Comparison of ENCODE assay signal across 20 cellular contexts in the genomic region with DNA sequence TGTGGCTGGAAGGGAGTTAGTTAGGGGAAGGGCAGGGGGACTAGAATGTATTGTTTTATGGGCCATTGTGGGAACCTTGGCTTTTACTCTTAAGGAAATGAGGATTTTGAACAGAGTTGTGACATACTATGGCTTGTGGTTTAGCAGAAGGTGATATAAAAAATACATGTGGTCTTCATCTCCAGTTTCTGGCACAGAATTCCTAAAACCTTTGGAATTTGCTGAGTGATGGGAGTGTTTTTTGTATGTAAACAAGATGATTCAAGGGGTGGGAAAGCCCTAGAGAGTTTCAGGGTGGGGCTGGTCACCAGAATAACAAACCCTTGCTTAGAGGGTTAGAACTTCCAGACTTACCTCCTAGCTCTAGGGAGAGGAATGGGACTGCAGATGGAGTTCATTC.
A peak's percentile ranks its signal among the peaks of the same experiment; 100 is the strongest.
DNase-seq lines count a peak whose midpoint lies in the region; ATAC-seq, FAIRE-seq and TF ChIP-seq lines count a peak whose summit lies in the region.
"Had no signal": no experiment of that assay in that cellular context is flagged by ENCODE, and none has a peak within 500 bp of the region (broad histone marks: within the 10 kb centered on the region; RNA-seq: fewer than 3 reads in every experiment).

No MANE protein-coding gene starts in this region.

- no peaks in the 10 kb centered on the region for H3K36me3 ChIP-seq in bronchial epithelial cell (ENCODE audit: control insufficient read depth, insufficient read depth, low read length)
- no peaks in the 10 kb centered on the region for H3K36me3 ChIP-seq in mesenchymal stem cell (ENCODE audit: control insufficient read depth in 1 of 2, insufficient read depth in 2 of 2, low read depth in 1 of 2, low read length in 2 of 2)
- H3K36me3 ChIP-seq: ovary, Peyer's patch, tibial artery had no signal

- H3K18ac ChIP-seq in mesenchymal stem cell (ENCODE audit: low read depth in 1 of 2, low read length in 2 of 2): no peak overlapping the region

- H3K27me3 ChIP-seq in bronchial epithelial cell (ENCODE audit: control insufficient read depth, insufficient read depth, low read length) (no peaks in the 10 kb centered on the region), mesenchymal stem cell (ENCODE audit: control insufficient read depth in 1 of 2, insufficient read depth in 1 of 2, low read length in 2 of 2) (no peaks in the 10 kb centered on the region)
- H3K27me3 ChIP-seq: dorsolateral prefrontal cortex, ovary, Peyer's patch, tibial artery had no signal

- no peak overlapping the region for H4K91ac ChIP-seq in mesenchymal stem cell (ENCODE audit: low read length)

- H3K9ac ChIP-seq in mesenchymal stem cell (ENCODE audit: low read length): no peak overlapping the region

- H4K8ac ChIP-seq in mesenchymal stem cell (ENCODE audit: low read length): no peak overlapping the region

- no peak overlapping the region for H3K4me2 ChIP-seq in mesenchymal stem cell (ENCODE audit: low read length, poor library complexity, severe bottlenecking)

- no peak overlapping the region for H2AFZ ChIP-seq in mesenchymal stem cell (ENCODE audit: low read depth, low read length)

- no peak overlapping the region for H2BK5ac ChIP-seq in mesenchymal stem cell (ENCODE audit: low read depth, low read length, poor library complexity, severe bottlenecking)

- no peaks in the 10 kb centered on the region for H3K79me1 ChIP-seq in mesenchymal stem cell (replicated peaks; ENCODE audit: low read length, poor library complexity, severe bottlenecking)

- DNase-seq in EH (ENCODE audit: low read depth) (peak; percentile 37), MV-4-11 (lab: John Stamatoyannopoulos, UW) (peak; percentile 12), bronchial epithelial cell (ENCODE audit: low read depth) (peak; percentile 69), mesenchymal stem cell (peak; percentile 6), HPDE6-E6E7 (ENCODE audit: extremely low spot score) (no peak)
- no peak for DNase-seq in activated naive CD4-positive, alpha-beta T cell treated with anti-CD3 and anti-CD28 coated beads, Interleukin-2, amount 50 U/mL, for 16 hours
- no peak for DNase-seq in stimulated activated CD4-positive, alpha-beta T cell treated with anti-CD3 and anti-CD28 coated beads, Interleukin-2, amount 100 ng/mL, for 24 hours
- DNase-seq: DND-41; dorsolateral prefrontal cortex; GOT3; head of caudate nucleus; left ventricle myocardium superior; NCI-H146; ovary; Peyer's patch; stimulated activated naive CD8-positive, alpha-beta T cell treated with anti-CD3 and anti-CD28 coated beads, Interleukin-15, Interleukin-2, amounts not matched to agents 100 U/mL and 50 U/mL, for 24 hours; T1000; tibial artery had no signal

- H3K14ac ChIP-seq in mesenchymal stem cell (ENCODE audit: low read length in 2 of 2): no peak overlapping the region

- H3K4ac ChIP-seq in mesenchymal stem cell (ENCODE audit: low read depth in 1 of 2, low read length in 2 of 2): no peak overlapping the region

- no peak overlapping the region for H3K27ac ChIP-seq in mesenchymal stem cell (ENCODE audit: low read length, poor library complexity, severe bottlenecking)
- H3K27ac ChIP-seq: ovary, Peyer's patch, tibial artery had no signal

- no peak for ATAC-seq in HG03095 (IDR thresholded peaks at IDR 0.05; ENCODE audit: unreplicated experiment)
- ATAC-seq: left ventricle myocardium superior; sciatic nerve; stimulated activated naive CD8-positive, alpha-beta T cell treated with anti-CD3 and anti-CD28 coated beads, Interleukin-15, Interleukin-2, amounts not matched to agents 100 U/mL and 50 U/mL, for 24 hours had no signal

- H3K9me3 ChIP-seq in mesenchymal stem cell (ENCODE audit: control insufficient read depth, low read length): no peaks in the 10 kb centered on the region
- H3K9me3 ChIP-seq: ovary, Peyer's patch, tibial artery had no signal

- H2BK120ac ChIP-seq in mesenchymal stem cell (ENCODE audit: low read depth, low read length): no peak overlapping the region

- TF ChIP-seq CTCF in bronchial epithelial cell (IDR thresholded peaks at IDR 0.05; ENCODE audit: insufficient read depth, low read length, severe bottlenecking): no peak

- H2BK12ac ChIP-seq in mesenchymal stem cell (ENCODE audit: low read length in 2 of 2): no peak overlapping the region

- H3K4me3 ChIP-seq in bronchial epithelial cell (ENCODE audit: low read depth, low read length) (no peak overlapping the region), mesenchymal stem cell (ENCODE audit: insufficient read depth in 1 of 2, low read depth in 1 of 2, low read length in 2 of 2) (no peak overlapping the region)
- H3K4me3 ChIP-seq: dorsolateral prefrontal cortex, ovary, Peyer's patch, tibial artery had no signal

- H3K23ac ChIP-seq in mesenchymal stem cell (ENCODE audit: low read length in 2 of 2): no peak overlapping the region

- peaks cover 3% of the 10 kb centered on the region for H3K4me1 ChIP-seq in mesenchymal stem cell (ENCODE audit: control insufficient read depth, insufficient read depth, low read depth, low read length)
- H3K4me1 ChIP-seq: Peyer's patch, tibial artery had no signal

- no peak for FAIRE-seq in bronchial epithelial cell (lab: Jason Lieb, UNC)

- no peak overlapping the region for H2BK15ac ChIP-seq in mesenchymal stem cell (ENCODE audit: low read depth, poor library complexity, severe bottlenecking)

- no peak overlapping the region for H2AK5ac ChIP-seq in mesenchymal stem cell (ENCODE audit: low read length, severe bottlenecking)

Comparison
In these comparisons a context has a peak if more than half of its experiments do, and no peak if none do; other contexts are left out.
1. DNase-seq: peak in EH (single experiment), MV-4-11 (single experiment), bronchial epithelial cell (single experiment) and mesenchymal stem cell (single experiment); none in activated naive CD4-positive, alpha-beta T cell treated with anti-CD3 and anti-CD28 coated beads, Interleukin-2, amount 50 U/mL, for 16 hours (single experiment), stimulated activated CD4-positive, alpha-beta T cell treated with anti-CD3 and anti-CD28 coated beads, Interleukin-2, amount 100 ng/mL, for 24 hours (0 of 2) and HPDE6-E6E7 (single experiment).